In genomic region chr12:92571169-92571568, GRCh38 we compare ENCODE assay signal across 13 cellular contexts.
A peak's percentile ranks its signal among the peaks of the same experiment; 100 is the strongest.
DNase-seq lines count a peak whose midpoint lies in the region; ATAC-seq and TF ChIP-seq lines count a peak whose summit lies in the region.
"Had no signal": no experiment of that assay in that cellular context is flagged by ENCODE, and none has a peak within 500 bp of the region (broad histone marks: within the 10 kb centered on the region; RNA-seq: fewer than 3 reads in every experiment).

No MANE protein-coding gene starts in this region.

- BruUV-seq in Caco-2 (replicated peaks; lab: Mats Ljungman, UMichigan): no TSS peak

- peak overlapping the region; percentile 56 for H3K27ac ChIP-seq in OCI-LY1 (ENCODE audit: low read depth, low read length, poor library complexity, severe bottlenecking)

- H3K79me2 ChIP-seq in OCI-LY1 (ENCODE audit: insufficient read depth, low read length): no peaks in the 10 kb centered on the region

- peaks cover 2% of the 10 kb centered on the region for H3K36me3 Mint-ChIP-seq in activated naive CD4-positive, alpha-beta T cell treated with anti-CD3 and anti-CD28 coated beads, Interleukin-2, amount 50 U/mL, for 24 hours
- H3K36me3 Mint-ChIP-seq in activated naive CD4-positive, alpha-beta T cell treated with anti-CD3 and anti-CD28 coated beads, Interleukin-2, amount 10 ng/mL, durations not matched to agents 7 days and 5 days: peaks cover 11% of the 10 kb centered on the region
- H3K36me3 Mint-ChIP-seq in stimulated activated memory B cell treated with anti-CD40 and anti-IgM and Interleukin-4, amounts not matched to agents 10 μg/mL and 1 μg/mL and 100 μg/mL, for 72 hours: peaks cover 10% of the 10 kb centered on the region
- H3K36me3 Mint-ChIP-seq in naive thymus-derived CD8-positive, alpha-beta T cell: peaks cover 0 to 11% (median 4%) of the 10 kb centered on the region in 3 donors
- H3K36me3 Mint-ChIP-seq in Caco-2 (ENCODE audit: insufficient read depth, unreplicated experiment): peaks cover 4% of the 10 kb centered on the region

- no peaks in the 10 kb centered on the region for H3K9me2 ChIP-seq in OCI-LY1 (ENCODE audit: low read depth, low read length)

- no peak for DNase-seq in activated naive CD4-positive, alpha-beta T cell treated with anti-CD3 and anti-CD28 coated beads, Interleukin-2, amount 10 ng/mL, durations not matched to agents 7 days and 5 days
- DNase-seq in cerebellum (ENCODE audit: low spot score) (peak; percentile 54), Right ventricle myocardium inferior (ENCODE audit: missing footprints) (no peak), Caco-2 (no peak)
- no peak for DNase-seq in naive thymus-derived CD8-positive, alpha-beta T cell
- DNase-seq: CD8-positive, alpha-beta memory T cell; KBM-7; NCI-H1105 treated with DMSO at 0.1 percent for 48 hours; NCI-H1694; NCI-H526 had no signal

- H3K9ac ChIP-seq in OCI-LY1 (ENCODE audit: low read length): no peak overlapping the region

- no peaks in the 10 kb centered on the region for H3K27me3 Mint-ChIP-seq in activated naive CD4-positive, alpha-beta T cell treated with anti-CD3 and anti-CD28 coated beads, Interleukin-2, amount 50 U/mL, for 24 hours
- no peaks in the 10 kb centered on the region for H3K27me3 Mint-ChIP-seq in activated naive CD4-positive, alpha-beta T cell treated with anti-CD3 and anti-CD28 coated beads, Interleukin-2, amount 10 ng/mL, durations not matched to agents 7 days and 5 days
- H3K27me3 Mint-ChIP-seq in stimulated activated memory B cell treated with anti-CD40 and anti-IgM and Interleukin-4, amounts not matched to agents 10 μg/mL and 1 μg/mL and 100 μg/mL, for 72 hours: no peaks in the 10 kb centered on the region
- no peaks in the 10 kb centered on the region for H3K27me3 Mint-ChIP-seq in naive thymus-derived CD8-positive, alpha-beta T cell
- no peaks in the 10 kb centered on the region for H3K27me3 Mint-ChIP-seq in Caco-2 (ENCODE audit: insufficient read depth, unreplicated experiment)
- H3K27me3 Mint-ChIP-seq: CD8-positive, alpha-beta memory T cell had no signal

- no peaks in the 10 kb centered on the region for H3K36me3 ChIP-seq in OCI-LY1 (ENCODE audit: insufficient read depth, low read length)
- no peaks in the 10 kb centered on the region for H3K36me3 ChIP-seq in Caco-2 (ENCODE audit: control insufficient read depth, insufficient read depth, low read length)

- H4K20me1 ChIP-seq in OCI-LY1 (ENCODE audit: insufficient read depth, low read length): no peaks in the 10 kb centered on the region

- no peaks in the 10 kb centered on the region for H3K9me3 ChIP-seq in OCI-LY1 (ENCODE audit: low read length)
- no peaks in the 10 kb centered on the region for H3K9me3 ChIP-seq in Caco-2

- H3K4me3 Mint-ChIP-seq in activated naive CD4-positive, alpha-beta T cell treated with anti-CD3 and anti-CD28 coated beads, Interleukin-2, amount 50 U/mL, for 24 hours: no peak overlapping the region
- H3K4me3 Mint-ChIP-seq in activated naive CD4-positive, alpha-beta T cell treated with anti-CD3 and anti-CD28 coated beads, Interleukin-2, amount 10 ng/mL, durations not matched to agents 7 days and 5 days: no peak overlapping the region
- H3K4me3 Mint-ChIP-seq in stimulated activated memory B cell treated with anti-CD40 and anti-IgM and Interleukin-4, amounts not matched to agents 10 μg/mL and 1 μg/mL and 100 μg/mL, for 72 hours: no peak overlapping the region
- H3K4me3 Mint-ChIP-seq in naive thymus-derived CD8-positive, alpha-beta T cell: no peak overlapping the region
- no peak overlapping the region for H3K4me3 Mint-ChIP-seq in Caco-2 (ENCODE audit: unreplicated experiment)
- H3K4me3 Mint-ChIP-seq: CD8-positive, alpha-beta memory T cell had no signal

- no peak for TF ChIP-seq CTCF in OCI-LY1 (IDR thresholded peaks at IDR 0.05; ENCODE audit: low read length)
- no peak for TF ChIP-seq CTCF in Caco-2 (IDR thresholded peaks at IDR 0.05; ENCODE audit: insufficient read depth in 1 of 2, low read depth in 1 of 2, low read length in 1 of 2, severe bottlenecking in 1 of 2, unreplicated experiment in 1 of 2)

- peaks cover 31% of the 10 kb centered on the region for H3K4me1 Mint-ChIP-seq in activated naive CD4-positive, alpha-beta T cell treated with anti-CD3 and anti-CD28 coated beads, Interleukin-2, amount 50 U/mL, for 24 hours
- peaks cover 23% of the 10 kb centered on the region for H3K4me1 Mint-ChIP-seq in activated naive CD4-positive, alpha-beta T cell treated with anti-CD3 and anti-CD28 coated beads, Interleukin-2, amount 10 ng/mL, durations not matched to agents 7 days and 5 days
- H3K4me1 Mint-ChIP-seq in stimulated activated memory B cell treated with anti-CD40 and anti-IgM and Interleukin-4, amounts not matched to agents 10 μg/mL and 1 μg/mL and 100 μg/mL, for 72 hours: peaks cover 20% of the 10 kb centered on the region
- peaks cover 2 to 18% (median 12%) of the 10 kb centered on the region in 4 donors for H3K4me1 Mint-ChIP-seq in naive thymus-derived CD8-positive, alpha-beta T cell
- peaks cover 11% of the 10 kb centered on the region for H3K4me1 Mint-ChIP-seq in Caco-2 (ENCODE audit: low read depth, unreplicated experiment)

- H3K4me1 ChIP-seq in OCI-LY1 (ENCODE audit: insufficient read depth, low read length, severe bottlenecking) (peaks cover 46% of the 10 kb centered on the region), Caco-2 (peaks cover 12% of the 10 kb centered on the region)

- no peaks in the 10 kb centered on the region for H3F3A ChIP-seq in OCI-LY1 (ENCODE audit: insufficient read depth, low read length)

- CTCF ChIA-PET in activated naive CD4-positive, alpha-beta T cell treated with anti-CD3 and anti-CD28 coated beads, Interleukin-2, amount 10 ng/mL, durations not matched to agents 7 days and 5 days (lab: Charles Lee): interaction anchor here (0.9 to 4.3 kb wide), 11 partner anchors 67 to 1190 kb away, joined by 3 to 54 read pairs (median 6); no protein-coding TSS in a partner anchor
- CTCF ChIA-PET in Caco-2 (lab: Charles Lee): no interaction called here

- POLR2A ChIA-PET in naive thymus-derived CD8-positive, alpha-beta T cell (lab: Charles Lee): interaction anchor here (1.0 to 3.3 kb wide), 4 partner anchors 426 to 695 kb away, joined by 3 to 34 read pairs (median 6); partner anchors contain the start of gene BTG1
- POLR2A ChIA-PET in Caco-2 (lab: Charles Lee): no interaction called here

- H3K4me3 ChIP-seq in OCI-LY1 (ENCODE audit: low read depth, low read length, poor library complexity, severe bottlenecking) (no peak overlapping the region), Caco-2 (ENCODE audit: low read depth, low read length) (no peak overlapping the region)

- ATAC-seq in stimulated activated memory B cell treated with anti-CD40 and anti-IgM and Interleukin-4, amounts not matched to agents 10 μg/mL and 1 μg/mL and 100 μg/mL, for 72 hours: no peak
- ATAC-seq in Right ventricle myocardium inferior: no peak
- no peak for ATAC-seq in naive thymus-derived CD8-positive, alpha-beta T cell

- H3K27ac Mint-ChIP-seq in activated naive CD4-positive, alpha-beta T cell treated with anti-CD3 and anti-CD28 coated beads, Interleukin-2, amount 50 U/mL, for 24 hours: peak overlapping the region; percentile 52
- no peak overlapping the region for H3K27ac Mint-ChIP-seq in activated naive CD4-positive, alpha-beta T cell treated with anti-CD3 and anti-CD28 coated beads, Interleukin-2, amount 10 ng/mL, durations not matched to agents 7 days and 5 days
- H3K27ac Mint-ChIP-seq in stimulated activated memory B cell treated with anti-CD40 and anti-IgM and Interleukin-4, amounts not matched to agents 10 μg/mL and 1 μg/mL and 100 μg/mL, for 72 hours: peak overlapping the region; percentile 53
- H3K27ac Mint-ChIP-seq in naive thymus-derived CD8-positive, alpha-beta T cell: peak overlapping the region in 2 of 10 donors; percentile 31 to 37
- H3K27ac Mint-ChIP-seq in Caco-2 (ENCODE audit: unreplicated experiment): no peak overlapping the region

- H3K27me3 ChIP-seq in OCI-LY1 (ENCODE audit: insufficient read depth, low read length): no peaks in the 10 kb centered on the region
- H3K27me3 ChIP-seq in Caco-2 (replicated peaks; ENCODE audit: control insufficient read depth, insufficient read depth, low read length): no peaks in the 10 kb centered on the region

- H3K9me3 Mint-ChIP-seq in activated naive CD4-positive, alpha-beta T cell treated with anti-CD3 and anti-CD28 coated beads, Interleukin-2, amount 50 U/mL, for 24 hours: no peaks in the 10 kb centered on the region
- peaks cover 4% of the 10 kb centered on the region for H3K9me3 Mint-ChIP-seq in activated naive CD4-positive, alpha-beta T cell treated with anti-CD3 and anti-CD28 coated beads, Interleukin-2, amount 10 ng/mL, durations not matched to agents 7 days and 5 days
- peaks cover 3% of the 10 kb centered on the region for H3K9me3 Mint-ChIP-seq in stimulated activated memory B cell treated with anti-CD40 and anti-IgM and Interleukin-4, amounts not matched to agents 10 μg/mL and 1 μg/mL and 100 μg/mL, for 72 hours
- peaks cover 0 to 14% (median 0%) of the 10 kb centered on the region in 9 donors for H3K9me3 Mint-ChIP-seq in naive thymus-derived CD8-positive, alpha-beta T cell
- H3K9me3 Mint-ChIP-seq in Caco-2 (ENCODE audit: unreplicated experiment): no peaks in the 10 kb centered on the region

- peak overlapping the region; percentile 88; the same call in 1 of the 2 replicates for H2AFZ ChIP-seq in OCI-LY1 (ENCODE audit: low read length)

- intact Hi-C loops in Right ventricle myocardium inferior (cut with DNase I): loop anchor here (2.0 to 5.0 kb wide), 7 partner anchors 68 to 1188 kb away; no protein-coding TSS in a partner anchor
- intact Hi-C loops in Caco-2 (cut with micrococcal nuclease; ENCODE audit: unreplicated experiment): loop anchor here (5.0 to 10.0 kb wide), 5 partner anchors 164 to 1209 kb away; partner anchors contain the start of gene BTG1

- H3K4me2 ChIP-seq in OCI-LY1 (ENCODE audit: low read length): no peak overlapping the region

Comparison
In these comparisons a context has a peak if more than half of its experiments do, and no peak if none do; other contexts are left out.
1. H3K27ac Mint-ChIP-seq: peak in activated naive CD4-positive, alpha-beta T cell treated with anti-CD3 and anti-CD28 coated beads, Interleukin-2, amount 50 U/mL, for 24 hours (single experiment) and stimulated activated memory B cell treated with anti-CD40 and anti-IgM and Interleukin-4, amounts not matched to agents 10 μg/mL and 1 μg/mL and 100 μg/mL, for 72 hours (single experiment); none in activated naive CD4-positive, alpha-beta T cell treated with anti-CD3 and anti-CD28 coated beads, Interleukin-2, amount 10 ng/mL, durations not matched to agents 7 days and 5 days (single experiment) and Caco-2 (single experiment).